17 cellular contexts compared by ENCODE assay signal in the genomic region with DNA sequence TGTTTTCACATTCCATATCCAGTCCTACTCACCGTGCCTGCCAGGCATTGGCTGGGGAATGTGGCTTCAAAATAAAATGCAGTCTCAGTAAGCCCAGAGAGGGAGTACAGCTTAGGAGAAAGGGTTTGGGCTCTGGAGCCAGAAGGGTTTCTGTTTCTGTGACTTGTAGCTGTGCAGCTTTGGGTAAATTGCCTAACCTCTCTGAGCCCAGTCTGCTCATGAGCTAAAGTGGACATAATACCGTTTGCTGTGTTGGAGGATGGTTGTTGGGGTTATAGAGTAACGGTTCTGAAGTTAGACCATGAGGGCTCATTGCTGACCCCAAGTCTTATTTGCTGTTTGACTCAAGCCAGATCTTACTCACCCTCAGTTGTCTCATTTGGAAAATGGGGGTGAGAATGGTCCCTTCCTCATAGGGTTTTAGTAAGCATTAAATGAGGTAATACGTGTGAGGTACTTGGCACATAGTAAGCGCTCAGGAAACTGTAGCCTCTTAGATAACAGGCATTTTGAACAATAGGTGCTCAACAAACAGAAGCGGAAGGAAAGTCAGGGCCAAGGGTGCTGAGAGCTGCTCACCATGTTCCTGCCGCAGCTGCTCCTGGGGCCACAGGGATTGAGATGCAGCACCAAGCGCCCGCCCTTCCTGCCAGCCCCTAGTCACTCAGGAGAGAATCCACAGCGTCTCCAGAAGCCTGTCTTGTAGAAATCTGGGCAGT. TPM values are rescaled to one million over a fixed set of nuclear protein-coding genes. Genes with fewer than 3 reads are reported as not detected.
A peak's percentile ranks its signal among the peaks of the same experiment; 100 is the strongest.
DNase-seq lines count a peak whose midpoint lies in the region; ATAC-seq, FAIRE-seq and TF ChIP-seq lines count a peak whose summit lies in the region.
"Had no signal": no experiment of that assay in that cellular context is flagged by ENCODE, and none has a peak within 500 bp of the region (broad histone marks: within the 10 kb centered on the region; RNA-seq: fewer than 3 reads in every experiment).

No MANE protein-coding gene starts in this region.

- H3K27ac ChIP-seq in heart left ventricle (no peak overlapping the region), right atrium auricular region (no peak overlapping the region), H1 (ENCODE audit: low read depth, low read length) (no peak overlapping the region), lung (ENCODE audit: low read depth in 1 of 2, low read length in 1 of 2) (peak overlapping the region in 1 of 2 donors; percentile 27)

- TF ChIP-seq POLR2A in heart left ventricle (IDR thresholded peaks at IDR 0.05) (no peak), H1 (IDR thresholded peaks at IDR 0.05; ENCODE audit: control extremely low read depth in 1 of 2, low read depth in 2 of 2, low read length in 2 of 2) (no peak)

- intact Hi-C loops in heart left ventricle (cut with DNase I): loop anchor here in 8 of 10 donors (5.0 to 10.0 kb wide), 9 partner anchors 73 to 1091 kb away; no protein-coding TSS in a partner anchor

- H3K9me3 ChIP-seq in heart left ventricle (no peaks in the 10 kb centered on the region), right atrium auricular region (no peaks in the 10 kb centered on the region), H1 (ENCODE audit: insufficient read depth in 2 of 2, low read depth in 1 of 2, low read length in 1 of 2) (no peaks in the 10 kb centered on the region), lung (ENCODE audit: control insufficient read depth in 2 of 2, insufficient read depth in 1 of 2, low read length in 1 of 2) (no peaks in the 10 kb centered on the region)

- no peak overlapping the region for H2BK15ac ChIP-seq in H1 (ENCODE audit: low read length)

- no peaks in the 10 kb centered on the region for H4K20me1 ChIP-seq in H1 (replicated peaks in 1 of 2; ENCODE audit: control insufficient read depth in 1 of 2, insufficient read depth in 2 of 2, low read length in 2 of 2)

- 56 to 80% (median 67%) methylated on average over 9 to 10 of the region's 10 CpGs for WGBS in heart left ventricle, 4 donors
- WGBS in H1 (ENCODE audit: extremely low coverage in 1 of 2, insufficient coverage in 1 of 2, insufficient read length in 1 of 2, insufficient replicate concordance in 2 of 2, low coverage in 1 of 2, low lambda C conversion rate in 2 of 2, missing lambda C conversion rate in 1 of 2), 2 experiments: 88% methylated on average over 10 of the region's 10 CpGs; no CpG with 5 or more reads in 1 of the 2 experiments
- WGBS in lung, 2 donors: 63% methylated on average over 10 of the region's 10 CpGs

- no peak overlapping the region for H2BK5ac ChIP-seq in H1 (ENCODE audit: low read depth, low read length)

- CTCF ChIA-PET in H1 (lab: Charles Lee; ENCODE audit: partially characterized antibody): interaction anchor here (0.6 to 4.9 kb wide), 12 partner anchors 8 to 357 kb away, joined by 3 to 50 read pairs (median 4); no protein-coding TSS in a partner anchor

- H4K8ac ChIP-seq in H1 (ENCODE audit: extremely low read depth, insufficient read depth, low read length): no peak overlapping the region

- H3K4me3 Mint-ChIP-seq in stimulated activated naive B cell treated with anti-CD40 and anti-IgM and Interleukin-4, amounts not matched to agents 10 μg/mL and 1 μg/mL and 100 μg/mL, for 72 hours: no peak overlapping the region

- H3K36me3 ChIP-seq in heart left ventricle (no peaks in the 10 kb centered on the region), right atrium auricular region (no peaks in the 10 kb centered on the region), H1 (ENCODE audit: control insufficient read depth in 2 of 4, insufficient read depth in 4 of 4, low read length in 3 of 4) (no peaks in the 10 kb centered on the region), lung (ENCODE audit: control insufficient read depth in 2 of 2, insufficient read depth in 2 of 2, low read length in 2 of 2) (no peaks in the 10 kb centered on the region)

- no peaks in the 10 kb centered on the region for H3K79me2 ChIP-seq in H1 (ENCODE audit: control insufficient read depth in 1 of 2, insufficient read depth in 2 of 2, low read length in 2 of 2)

- POLR2A ChIA-PET in H1 (lab: Charles Lee; ENCODE audit: partially characterized antibody): interaction anchor here (1.0 to 1.1 kb wide), 2 partner anchors 11 to 84 kb away, joined by 3 read pairs; no protein-coding TSS in a partner anchor

- DNase-seq in heart left ventricle (peak in 1 of 5 donors; percentile 37), right atrium auricular region (ENCODE audit: low spot score) (no peak), H1 (ENCODE audit: low read depth in 1 of 2, low spot score in 2 of 2) (peak in 1 of 2 experiments; percentile 42), lung (ENCODE audit: low spot score) (no peak)
- DNase-seq in stimulated activated naive B cell treated with anti-CD40 and anti-IgM and Interleukin-4, amounts not matched to agents 10 μg/mL and 1 μg/mL and 100 μg/mL, for 72 hours: no peak
- DNase-seq in stimulated activated CD4-positive, alpha-beta T cell treated with anti-CD3 and anti-CD28 coated beads, Interleukin-4, amount 100 ng/mL, for 24 hours: no peak
- DNase-seq: 8988T; DMS53; HCEC 1CT; NCI-H1048; NCI-H526; NK-92 treated with Interleukin-12 subunit alpha and Interleukin-12 subunit beta, amount 100 ng/mL, for 24 hours; SHP77 had no signal

- TF ChIP-seq CTCF in heart left ventricle (IDR thresholded peaks at IDR 0.05) (no peak), right atrium auricular region (IDR thresholded peaks at IDR 0.05) (no peak), H1 (IDR thresholded peaks at IDR 0.05; ENCODE audit: control extremely low read depth in 1 of 3, insufficient read depth in 1 of 3, low read depth in 1 of 3, low read length in 3 of 3) (no peak), lung (IDR thresholded peaks at IDR 0.05; ENCODE audit: control extremely low read depth, extremely low read depth) (no peak)

- H3K14ac ChIP-seq in H1 (ENCODE audit: insufficient read length): no peak overlapping the region

- ATAC-seq in heart left ventricle: peak in 3 of 4 donors; percentile 43 to 67 (median 43)
- peak; percentile 31 for ATAC-seq in lung (ENCODE audit: insufficient read depth, low FRiP score)
- ATAC-seq in GM21360 (IDR thresholded peaks at IDR 0.05; ENCODE audit: unreplicated experiment): no peak
- no peak for ATAC-seq in stimulated activated naive B cell treated with anti-CD40 and anti-IgM and Interleukin-4, amounts not matched to agents 10 μg/mL and 1 μg/mL and 100 μg/mL, for 72 hours (replicated peaks)
- ATAC-seq in HG02938 (IDR thresholded peaks at IDR 0.05; ENCODE audit: unreplicated experiment): no peak
- ATAC-seq: SK-N-SH treated with all-trans-retinoic acid at 6 μM for 48 hours had no signal

- peaks cover 0 to 30% (median 8%) of the 10 kb centered on the region in 12 donors for H3K4me1 ChIP-seq in heart left ventricle
- H3K4me1 ChIP-seq in right atrium auricular region: peaks cover 0 to 12% of the 10 kb centered on the region in 2 donors
- peaks cover 0 to 3% (median 2%) of the 10 kb centered on the region in 4 experiments; a peak in 3 of 7 replicates for H3K4me1 ChIP-seq in H1 (replicated peaks in 1 of 4; ENCODE audit: control insufficient read depth in 3 of 4, insufficient read depth in 4 of 4, low read length in 3 of 4)
- H3K4me1 ChIP-seq in lung (ENCODE audit: control insufficient read depth in 2 of 2, insufficient read depth in 2 of 2, low read length in 2 of 2): peaks cover 0 to 7% of the 10 kb centered on the region in 2 donors

- H2AK5ac ChIP-seq in H1 (ENCODE audit: low read depth, low read length): no peak overlapping the region

- no peak overlapping the region for H3K18ac ChIP-seq in H1 (ENCODE audit: extremely low read depth, low read length)

- no peaks in the 10 kb centered on the region for H3K23me2 ChIP-seq in H1 (ENCODE audit: low read depth, low read length)

- no peak overlapping the region for H3K4me2 ChIP-seq in H1 (ENCODE audit: insufficient read depth in 1 of 2, low read depth in 2 of 2, low read length in 2 of 2)

- H3K4me3 ChIP-seq in heart left ventricle (no peak overlapping the region), right atrium auricular region (no peak overlapping the region), H1 (ENCODE audit: extremely low read depth in 1 of 4, insufficient read depth in 2 of 4, low read depth in 3 of 4, low read length in 4 of 4) (no peak overlapping the region), lung (no peak overlapping the region)

- no peaks in the 10 kb centered on the region for H3K79me1 ChIP-seq in H1 (ENCODE audit: low read depth, low read length)

- no peaks in the 10 kb centered on the region for H3K9me3 Mint-ChIP-seq in stimulated activated naive B cell treated with anti-CD40 and anti-IgM and Interleukin-4, amounts not matched to agents 10 μg/mL and 1 μg/mL and 100 μg/mL, for 72 hours

- H3K9ac ChIP-seq in H1 (replicated peaks in 1 of 4; ENCODE audit: extremely low read depth in 1 of 4, low read depth in 3 of 4, low read length in 3 of 4): no peak overlapping the region

- H3K4ac ChIP-seq in H1 (replicated peaks; ENCODE audit: insufficient read length, low read depth, low read length): no peak overlapping the region

- H4K91ac ChIP-seq in H1 (replicated peaks; ENCODE audit: insufficient read length, low read length): no peak overlapping the region

- no peak overlapping the region for H3K23ac ChIP-seq in H1 (ENCODE audit: insufficient read length)

- H2BK12ac ChIP-seq in H1 (ENCODE audit: low read depth, low read length): no peak overlapping the region; the same call in 1 of the 2 replicates

- no peak overlapping the region for H2BK120ac ChIP-seq in H1 (replicated peaks; ENCODE audit: low read depth, low read length)

- no peak for TF ChIP-seq EP300 in H1 (IDR thresholded peaks at IDR 0.05; ENCODE audit: borderline replicate concordance in 1 of 2, low read depth in 2 of 2, low read length in 2 of 2)

- H3K36me3 Mint-ChIP-seq in stimulated activated naive B cell treated with anti-CD40 and anti-IgM and Interleukin-4, amounts not matched to agents 10 μg/mL and 1 μg/mL and 100 μg/mL, for 72 hours: no peaks in the 10 kb centered on the region

- no peak overlapping the region for H3K56ac ChIP-seq in H1 (replicated peaks; ENCODE audit: insufficient read length, low read depth, low read length)

- peaks cover 0 to 4% (median 0%) of the 10 kb centered on the region in 9 donors for H3K27me3 ChIP-seq in heart left ventricle
- no peaks in the 10 kb centered on the region for H3K27me3 ChIP-seq in right atrium auricular region
- no peaks in the 10 kb centered on the region; a peak in 1 of 7 replicates for H3K27me3 ChIP-seq in H1 (replicated peaks in 1 of 4; ENCODE audit: control insufficient read depth in 3 of 4, extremely low read depth in 1 of 4, insufficient read depth in 3 of 4, low read length in 3 of 4)
- H3K27me3 ChIP-seq in lung (ENCODE audit: control insufficient read depth, insufficient read depth): no peaks in the 10 kb centered on the region

- no peak overlapping the region for H2AFZ ChIP-seq in H1 (ENCODE audit: low read length)

- peaks cover 7 to 19% of the 10 kb centered on the region in 2 donors for H3K4me1 Mint-ChIP-seq in stimulated activated naive B cell treated with anti-CD40 and anti-IgM and Interleukin-4, amounts not matched to agents 10 μg/mL and 1 μg/mL and 100 μg/mL, for 72 hours

- no peak for TF ChIP-seq RAD21 in H1 (IDR thresholded peaks at IDR 0.05 in 1 of 2, conservative IDR thresholded peaks at IDR 0.05 in 1 of 2; ENCODE audit: low read depth in 2 of 2, low read length in 2 of 2)

- no peak for FAIRE-seq in H1 (lab: Jason Lieb, UNC)
- FAIRE-seq: HTR-8/SVneo had no signal

- no peak overlapping the region for H4K5ac ChIP-seq in H1 (ENCODE audit: insufficient read length, low read depth, low read length)

- no peak overlapping the region for H2BK20ac ChIP-seq in H1 (ENCODE audit: low read length)

- no peak overlapping the region for H3K27ac Mint-ChIP-seq in stimulated activated naive B cell treated with anti-CD40 and anti-IgM and Interleukin-4, amounts not matched to agents 10 μg/mL and 1 μg/mL and 100 μg/mL, for 72 hours

- H3K27me3 Mint-ChIP-seq in stimulated activated naive B cell treated with anti-CD40 and anti-IgM and Interleukin-4, amounts not matched to agents 10 μg/mL and 1 μg/mL and 100 μg/mL, for 72 hours: peaks cover 10 to 21% of the 10 kb centered on the region in 2 donors

RNA-seq across cellular contexts. Expression of a gene that starts 45.5 kb away (rescaled TPM):
- not detected for total RNA-seq in heart left ventricle
- not detected for polyA plus RNA-seq in heart left ventricle
- not detected for total RNA-seq in right atrium auricular region
- total RNA-seq in H1 (2021; fragmentation: NEBNext Ultra II Directional; extraction: Animal tissue kit (Norgen Biotek cat#: 25700)): 9.9 and 11.7 TPM in 2 replicates
- polyA plus RNA-seq in H1 (2011; rRNA removed): 10.1 and 11.5 TPM in 2 replicates
- polyA plus RNA-seq in H1 (2011; cell fraction: cytosol; rRNA removed): 9.9 TPM
- polyA plus RNA-seq in H1 (2011; cell fraction: nucleus; rRNA removed): 17.5 TPM
- polyA plus RNA-seq in H1 (2012, experiment 1 of 2): 18.1 to 63.8 TPM (median 38.1 TPM) in 4 replicates
- 2.1 TPM for polyA plus RNA-seq in H1 (2012, experiment 2 of 2)
- 5.8 TPM for polyA plus RNA-seq in H1 (2013, experiment 1 of 2)
- polyA plus RNA-seq in H1 (2013, experiment 2 of 2): 5.4 TPM
- 16.0 and 16.1 TPM in 2 replicates for polyA minus RNA-seq in H1 (2011; rRNA and poly(A)+ RNA removed)
- 7.6 TPM for polyA minus RNA-seq in H1 (2011; cell fraction: cytosol; rRNA and poly(A)+ RNA removed)
- polyA minus RNA-seq in H1 (2011; cell fraction: nucleus; rRNA and poly(A)+ RNA removed): 10.0 TPM
- total RNA-seq in lung: under 1 TPM in 1 of 2 donors, not detected in 1; 0.23 TPM
- polyA plus RNA-seq in lung: under 1 TPM in 1 of 2 donors, not detected in 1; 0.04 TPM

Comparison
In these comparisons a context has a peak if more than half of its experiments do, and no peak if none do; other contexts are left out.
1. ATAC-seq: peak in heart left ventricle (3 of 4) and lung (single experiment); none in GM21360 (single experiment), stimulated activated naive B cell treated with anti-CD40 and anti-IgM and Interleukin-4, amounts not matched to agents 10 μg/mL and 1 μg/mL and 100 μg/mL, for 72 hours (0 of 2) and HG02938 (single experiment).